ENCODE assay signal across 18 cellular contexts in the genomic region with DNA sequence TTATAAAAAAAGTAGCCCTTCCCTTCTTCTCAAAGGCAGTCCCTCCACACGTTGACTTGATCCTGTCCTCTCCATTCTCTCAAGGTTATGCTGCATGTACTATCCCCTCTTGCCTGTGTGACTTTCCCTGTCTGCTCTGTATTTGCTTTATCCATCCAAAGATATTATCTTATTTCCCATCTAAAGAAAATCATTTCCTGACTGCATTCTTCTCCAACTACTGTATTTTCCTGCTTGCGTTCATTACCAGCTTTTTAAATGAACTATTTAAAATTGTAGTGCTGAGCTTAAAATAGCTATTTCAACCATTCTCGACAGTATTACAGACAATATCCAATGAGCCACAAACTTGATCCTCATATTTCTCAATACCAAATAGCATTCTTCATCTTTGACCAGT.
DNase-seq lines count a peak whose midpoint lies in the region; ATAC-seq and TF ChIP-seq lines count a peak whose summit lies in the region.
"Had no signal": no experiment of that assay in that cellular context is flagged by ENCODE, and none has a peak within 500 bp of the region (broad histone marks: within the 10 kb centered on the region; RNA-seq: fewer than 3 reads in every experiment).

No MANE protein-coding gene starts in this region.

- H3K36me3 Mint-ChIP-seq in WTC11 (0 out of 2 replicates have a peak, but pooled peaks cover 3% of the 10 kb centered on the region), natural killer cell (no peaks in the 10 kb centered on the region)
- H3K36me3 Mint-ChIP-seq: CD14-positive monocyte had no signal

- H3K4me3 ChIP-seq in A673 (ENCODE audit: low read depth, low read length, poor library complexity, severe bottlenecking), result no peak overlapping the region
- H3K4me3 ChIP-seq in left lung, result no peak overlapping the region
- H3K4me3 ChIP-seq: BLaER1 treated with 17β-estradiol and CSF1 and Interleukin-3, amounts not matched to agents 10 nM and 100 nM had no signal

- no peaks in the 10 kb centered on the region for H3K9me3 ChIP-seq in A673 (ENCODE audit: low read depth, low read length, poor library complexity, severe bottlenecking)
- H3K9me3 ChIP-seq in left lung, result no peaks in the 10 kb centered on the region
- H3K9me3 ChIP-seq: BE2C; BLaER1 treated with 17β-estradiol and CSF1 and Interleukin-3, amounts not matched to agents 10 nM and 100 nM had no signal

- TF ChIP-seq CTCF in A673 (conservative IDR thresholded peaks at IDR 0.05; ENCODE audit: low read depth, low read length), result no peak
- TF ChIP-seq CTCF in WTC11 (IDR thresholded peaks at IDR 0.05), result no peak
- no peak for TF ChIP-seq CTCF in natural killer cell (IDR thresholded peaks at IDR 0.05)
- TF ChIP-seq CTCF in left lung (IDR thresholded peaks at IDR 0.05), result no peak

- DNase-seq in A673 (ENCODE audit: low spot score) (peak; percentile 76), HT1080 (ENCODE audit: low read depth) (peak; percentile 32), WTC11 (ENCODE audit: low spot score) (no peak), natural killer cell (no peak), NCI-H82 treated with DMSO at 0.1 percent for 48 hours (lab: John Stamatoyannopoulos, UW; ENCODE audit: unreplicated experiment) (no peak), left lung (no peak)
- DNase-seq: ACHN; AML-193; BE2C; CD4-positive, alpha-beta T cell; COR-L47; DMS153; DND-41; H9 had no signal

- H3K4me3 Mint-ChIP-seq in WTC11 (no peak overlapping the region), natural killer cell (no peak overlapping the region)
- H3K4me3 Mint-ChIP-seq: CD14-positive monocyte; CD4-positive, alpha-beta T cell; H9 had no signal

- CTCF ChIA-PET in A673 (lab: Charles Lee) (no interaction called here), WTC11 (lab: Charles Lee) (no interaction called here)

- H3K27me3 ChIP-seq in A673 (replicated peaks; ENCODE audit: insufficient read depth, low read depth, low read length, poor library complexity), result no peaks in the 10 kb centered on the region
- H3K27me3 ChIP-seq in left lung, result no peaks in the 10 kb centered on the region
- H3K27me3 ChIP-seq: BE2C; BLaER1 treated with 17β-estradiol and CSF1 and Interleukin-3, amounts not matched to agents 10 nM and 100 nM had no signal

- H3K27ac ChIP-seq in A673 (ENCODE audit: low read depth, low read length, poor library complexity, severe bottlenecking) (peak overlapping the region; percentile 65), left lung (no peak overlapping the region)
- H3K27ac ChIP-seq: 22Rv1; BLaER1 treated with 17β-estradiol and CSF1 and Interleukin-3, amounts not matched to agents 10 nM and 100 nM had no signal

- H3K4me1 ChIP-seq in A673 (ENCODE audit: insufficient read depth, low read length, poor library complexity, severe bottlenecking), result peaks cover 39% of the 10 kb centered on the region
- H3K4me1 ChIP-seq in left lung, result no peaks in the 10 kb centered on the region
- H3K4me1 ChIP-seq: BE2C; BLaER1 treated with 17β-estradiol and CSF1 and Interleukin-3, amounts not matched to agents 10 nM and 100 nM had no signal

- ATAC-seq in WTC11 (0 out of 2 replicates have a peak, but pooled peaks have one; percentile 20), natural killer cell (no peak), left lung (no peak)
- ATAC-seq: HCT116 had no signal

- H3K9me3 Mint-ChIP-seq in WTC11 (peaks cover 10% of the 10 kb centered on the region; the same call in 1 of the 2 replicates), natural killer cell (peaks cover 13 to 17% of the 10 kb centered on the region in 2 donors)

- H3K4me1 Mint-ChIP-seq in WTC11, result peaks cover 52% of the 10 kb centered on the region
- H3K4me1 Mint-ChIP-seq in natural killer cell, result no peaks in the 10 kb centered on the region
- H3K4me1 Mint-ChIP-seq: CD14-positive monocyte had no signal

- H3K27ac Mint-ChIP-seq in WTC11 (no peak overlapping the region), natural killer cell (no peak overlapping the region)
- H3K27ac Mint-ChIP-seq: CD14-positive monocyte; CD4-positive, alpha-beta T cell; H9 had no signal

- BruUV-seq in A673 (replicated peaks; lab: Mats Ljungman, UMichigan), result no TSS peak

- POLR2A ChIA-PET in A673 (lab: Charles Lee; ENCODE audit: low non-redundant PET), result no interaction called here
- POLR2A ChIA-PET in WTC11 (lab: Charles Lee), result no interaction called here

- intact Hi-C loops in A673 (cut with micrococcal nuclease; ENCODE audit: unreplicated experiment) (no loop called here), natural killer cell (cut with micrococcal nuclease) (no loop called here), left lung (cut with DNase I) (no loop called here)

- no peaks in the 10 kb centered on the region for H3K27me3 Mint-ChIP-seq in WTC11 (ENCODE audit: low read depth)
- no peaks in the 10 kb centered on the region for H3K27me3 Mint-ChIP-seq in natural killer cell (ENCODE audit: low read depth in 2 of 2)
- H3K27me3 Mint-ChIP-seq: CD4-positive, alpha-beta T cell had no signal

- H3K36me3 ChIP-seq in A673 (ENCODE audit: insufficient read depth, low read length, poor library complexity, severe bottlenecking) (no peaks in the 10 kb centered on the region), left lung (no peaks in the 10 kb centered on the region)
- H3K36me3 ChIP-seq: BE2C; BLaER1 treated with 17β-estradiol and CSF1 and Interleukin-3, amounts not matched to agents 10 nM and 100 nM had no signal

TF ChIP-seq in WTC11, 78 proteins besides CTCF, POLR2A, EP300 and RAD21:
- TF ChIP-seq FOXK1 (CRISPR knock-in tag; IDR thresholded peaks at IDR 0.05), result no peak
- TF ChIP-seq KAT7 (CRISPR knock-in tag; IDR thresholded peaks at IDR 0.05; ENCODE audit: borderline replicate concordance), result no peak
- no peak for TF ChIP-seq ZNF512 (CRISPR knock-in tag; IDR thresholded peaks at IDR 0.05; ENCODE audit: borderline replicate concordance)
- no peak for TF ChIP-seq CREM (CRISPR knock-in tag; IDR thresholded peaks at IDR 0.05)
- TF ChIP-seq E2F5 (CRISPR knock-in tag; IDR thresholded peaks at IDR 0.05), result no peak
- no peak for TF ChIP-seq ZNF232 (CRISPR knock-in tag; IDR thresholded peaks at IDR 0.05)
- no peak for TF ChIP-seq ZNF219 (CRISPR knock-in tag; IDR thresholded peaks at IDR 0.05; ENCODE audit: borderline replicate concordance)
- no peak for TF ChIP-seq USF2 (CRISPR knock-in tag; IDR thresholded peaks at IDR 0.05)
- no peak for TF ChIP-seq SMAD3 (CRISPR knock-in tag; IDR thresholded peaks at IDR 0.05; ENCODE audit: borderline replicate concordance)
- no peak for TF ChIP-seq ZNF671 (CRISPR knock-in tag; IDR thresholded peaks at IDR 0.05)
- no peak for TF ChIP-seq MLX (CRISPR knock-in tag; IDR thresholded peaks at IDR 0.05)
TF ChIP-seq in WTC11: peak in this region for 0.

Comparison
In these comparisons a context has a peak if more than half of its experiments do, and no peak if none do; other contexts are left out.
1. DNase-seq: peak in A673 (single experiment) and HT1080 (single experiment); none in WTC11 (single experiment), natural killer cell (single experiment), NCI-H82 treated with DMSO at 0.1 percent for 48 hours (single experiment) and left lung (0 of 2).